Comparison of ENCODE assay signal across 1 cellular context in the genomic region with DNA sequence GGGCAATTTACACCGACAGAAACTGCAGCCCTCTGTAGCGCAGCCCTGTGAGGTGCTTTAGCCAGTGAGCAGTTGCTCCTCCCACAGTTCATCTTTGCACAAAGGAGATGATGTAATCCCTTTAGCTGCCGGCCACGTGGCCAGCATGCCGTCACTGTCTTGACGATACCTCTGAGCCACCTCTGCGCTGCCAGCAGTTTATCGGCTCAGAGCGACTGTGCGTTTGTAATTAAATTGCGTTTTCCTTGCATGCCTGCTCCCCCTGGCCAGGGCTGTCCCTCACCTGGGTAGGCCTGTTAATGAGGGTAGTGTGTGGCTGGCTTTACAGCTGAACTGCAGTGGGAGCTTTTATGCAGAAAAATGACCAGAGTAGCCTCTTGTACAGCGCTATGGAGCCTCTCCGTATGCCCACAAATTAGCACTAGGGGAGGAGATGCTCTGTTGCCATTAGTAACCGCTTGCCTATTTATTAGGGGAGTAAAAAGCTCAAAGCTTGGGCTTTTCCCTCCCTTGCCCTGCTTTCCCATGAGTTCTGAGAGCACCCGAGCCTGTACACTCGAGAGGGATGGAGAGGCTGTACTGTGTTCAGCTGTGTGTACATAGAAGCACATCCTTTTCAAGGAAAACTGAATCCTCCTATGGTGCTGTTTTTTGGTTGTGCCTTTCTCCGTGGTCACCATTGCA.
TF ChIP-seq lines count a peak whose summit lies in the region.

No MANE protein-coding gene starts in this region.

TF ChIP-seq in K562, 482 proteins besides CTCF, POLR2A, EP300 and RAD21 (continued from another document and continues in another):
- TF ChIP-seq, protein P1, sequence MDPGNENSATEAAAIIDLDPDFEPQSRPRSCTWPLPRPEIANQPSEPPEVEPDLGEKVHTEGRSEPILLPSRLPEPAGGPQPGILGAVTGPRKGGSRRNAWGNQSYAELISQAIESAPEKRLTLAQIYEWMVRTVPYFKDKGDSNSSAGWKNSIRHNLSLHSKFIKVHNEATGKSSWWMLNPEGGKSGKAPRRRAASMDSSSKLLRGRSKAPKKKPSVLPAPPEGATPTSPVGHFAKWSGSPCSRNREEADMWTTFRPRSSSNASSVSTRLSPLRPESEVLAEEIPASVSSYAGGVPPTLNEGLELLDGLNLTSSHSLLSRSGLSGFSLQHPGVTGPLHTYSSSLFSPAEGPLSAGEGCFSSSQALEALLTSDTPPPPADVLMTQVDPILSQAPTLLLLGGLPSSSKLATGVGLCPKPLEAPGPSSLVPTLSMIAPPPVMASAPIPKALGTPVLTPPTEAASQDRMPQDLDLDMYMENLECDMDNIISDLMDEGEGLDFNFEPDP (CRISPR knock-in tag; IDR thresholded peaks at IDR 0.05) = no peak
- TF ChIP-seq EP400 (IDR thresholded peaks at IDR 0.05) (peak; percentile 83), KLF6 (CRISPR knock-in tag; IDR thresholded peaks at IDR 0.05; ENCODE audit: borderline replicate concordance) (no peak), TBL1XR1 (IDR thresholded peaks at IDR 0.05; ENCODE audit: low read length in 2 of 2) (no peak), NCOR1 (IDR thresholded peaks at IDR 0.05) (no peak), PHF21A (IDR thresholded peaks at IDR 0.05; ENCODE audit: borderline replicate concordance, low read depth) (no peak), POLR2H (tag; IDR thresholded peaks at IDR 0.05; ENCODE audit: low read depth) (no peak), TEAD4 (IDR thresholded peaks at IDR 0.05; ENCODE audit: low read length) (peak; percentile 37; the same call in 1 of the 2 replicates), TEAD4 (CRISPR knock-in tag; IDR thresholded peaks at IDR 0.05; ENCODE audit: borderline replicate concordance) (no peak), CSDE1 (IDR thresholded peaks at IDR 0.05) (no peak), JUND (IDR thresholded peaks at IDR 0.05; ENCODE audit: borderline replicate concordance, low read depth, low read length) (peak; percentile 90), JUND (tag; IDR thresholded peaks at IDR 0.05; ENCODE audit: borderline replicate concordance, low read depth, low read length) (peak; percentile 96), NR1H2 (CRISPR knock-in tag; IDR thresholded peaks at IDR 0.05) (no peak), ILK (tag; IDR thresholded peaks at IDR 0.05; ENCODE audit: borderline replicate concordance, low read depth) (no peak), EGR1 (conservative IDR thresholded peaks at IDR 0.05) (no peak), IRF2 (CRISPR knock-in tag; IDR thresholded peaks at IDR 0.05) (0 out of 2 replicates have a peak, but pooled peaks have one; percentile 52), CCAR2 (IDR thresholded peaks at IDR 0.05; ENCODE audit: low read depth, low read length) (no peak), TAF7 (tag; IDR thresholded peaks at IDR 0.05) (no peak), ZNF717 (CRISPR knock-in tag; IDR thresholded peaks at IDR 0.05) (no peak), TAF1 (IDR thresholded peaks at IDR 0.05; ENCODE audit: control insufficient read depth, extremely low read depth, insufficient read depth, low read length, severe bottlenecking) (no peak), GABPA (tag; conservative IDR thresholded peaks at IDR 0.05; ENCODE audit: low read depth) (no peak), NFRKB (IDR thresholded peaks at IDR 0.05; ENCODE audit: low read depth) (0 out of 2 replicates have a peak, but pooled peaks have one; percentile 34), HIVEP1 (CRISPR knock-in tag; IDR thresholded peaks at IDR 0.05) (no peak), CTBP1 (IDR thresholded peaks at IDR 0.05; ENCODE audit: borderline replicate concordance) (no peak; the same call in 1 of the 2 replicates), ESRRA (IDR thresholded peaks at IDR 0.05; ENCODE audit: borderline replicate concordance, low read depth) (no peak), E2F3 (CRISPR knock-in tag; IDR thresholded peaks at IDR 0.05) (no peak), ELF2 (CRISPR knock-in tag; IDR thresholded peaks at IDR 0.05) (no peak), BHLHE40 (IDR thresholded peaks at IDR 0.05; ENCODE audit: low read length) (no peak), DPF2 (IDR thresholded peaks at IDR 0.05) (no peak)
- TF ChIP-seq, protein P2, sequence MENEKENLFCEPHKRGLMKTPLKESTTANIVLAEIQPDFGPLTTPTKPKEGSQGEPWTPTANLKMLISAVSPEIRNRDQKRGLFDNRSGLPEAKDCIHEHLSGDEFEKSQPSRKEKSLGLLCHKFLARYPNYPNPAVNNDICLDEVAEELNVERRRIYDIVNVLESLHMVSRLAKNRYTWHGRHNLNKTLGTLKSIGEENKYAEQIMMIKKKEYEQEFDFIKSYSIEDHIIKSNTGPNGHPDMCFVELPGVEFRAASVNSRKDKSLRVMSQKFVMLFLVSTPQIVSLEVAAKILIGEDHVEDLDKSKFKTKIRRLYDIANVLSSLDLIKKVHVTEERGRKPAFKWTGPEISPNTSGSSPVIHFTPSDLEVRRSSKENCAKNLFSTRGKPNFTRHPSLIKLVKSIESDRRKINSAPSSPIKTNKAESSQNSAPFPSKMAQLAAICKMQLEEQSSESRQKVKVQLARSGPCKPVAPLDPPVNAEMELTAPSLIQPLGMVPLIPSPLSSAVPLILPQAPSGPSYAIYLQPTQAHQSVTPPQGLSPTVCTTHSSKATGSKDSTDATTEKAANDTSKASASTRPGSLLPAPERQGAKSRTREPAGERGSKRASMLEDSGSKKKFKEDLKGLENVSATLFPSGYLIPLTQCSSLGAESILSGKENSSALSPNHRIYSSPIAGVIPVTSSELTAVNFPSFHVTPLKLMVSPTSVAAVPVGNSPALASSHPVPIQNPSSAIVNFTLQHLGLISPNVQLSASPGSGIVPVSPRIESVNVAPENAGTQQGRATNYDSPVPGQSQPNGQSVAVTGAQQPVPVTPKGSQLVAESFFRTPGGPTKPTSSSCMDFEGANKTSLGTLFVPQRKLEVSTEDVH (IDR thresholded peaks at IDR 0.05; ENCODE audit: low read depth, partially characterized antibody) = no peak
- TF ChIP-seq, protein P3, sequence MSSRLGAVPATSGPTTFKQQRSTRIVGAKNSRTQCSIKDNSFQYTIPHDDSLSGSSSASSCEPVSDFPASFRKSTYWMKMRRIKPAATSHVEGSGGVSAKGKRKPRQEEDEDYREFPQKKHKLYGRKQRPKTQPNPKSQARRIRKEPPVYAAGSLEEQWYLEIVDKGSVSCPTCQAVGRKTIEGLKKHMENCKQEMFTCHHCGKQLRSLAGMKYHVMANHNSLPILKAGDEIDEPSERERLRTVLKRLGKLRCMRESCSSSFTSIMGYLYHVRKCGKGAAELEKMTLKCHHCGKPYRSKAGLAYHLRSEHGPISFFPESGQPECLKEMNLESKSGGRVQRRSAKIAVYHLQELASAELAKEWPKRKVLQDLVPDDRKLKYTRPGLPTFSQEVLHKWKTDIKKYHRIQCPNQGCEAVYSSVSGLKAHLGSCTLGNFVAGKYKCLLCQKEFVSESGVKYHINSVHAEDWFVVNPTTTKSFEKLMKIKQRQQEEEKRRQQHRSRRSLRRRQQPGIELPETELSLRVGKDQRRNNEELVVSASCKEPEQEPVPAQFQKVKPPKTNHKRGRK (tag; IDR thresholded peaks at IDR 0.05) = no peak
- TF ChIP-seq, protein P4, sequence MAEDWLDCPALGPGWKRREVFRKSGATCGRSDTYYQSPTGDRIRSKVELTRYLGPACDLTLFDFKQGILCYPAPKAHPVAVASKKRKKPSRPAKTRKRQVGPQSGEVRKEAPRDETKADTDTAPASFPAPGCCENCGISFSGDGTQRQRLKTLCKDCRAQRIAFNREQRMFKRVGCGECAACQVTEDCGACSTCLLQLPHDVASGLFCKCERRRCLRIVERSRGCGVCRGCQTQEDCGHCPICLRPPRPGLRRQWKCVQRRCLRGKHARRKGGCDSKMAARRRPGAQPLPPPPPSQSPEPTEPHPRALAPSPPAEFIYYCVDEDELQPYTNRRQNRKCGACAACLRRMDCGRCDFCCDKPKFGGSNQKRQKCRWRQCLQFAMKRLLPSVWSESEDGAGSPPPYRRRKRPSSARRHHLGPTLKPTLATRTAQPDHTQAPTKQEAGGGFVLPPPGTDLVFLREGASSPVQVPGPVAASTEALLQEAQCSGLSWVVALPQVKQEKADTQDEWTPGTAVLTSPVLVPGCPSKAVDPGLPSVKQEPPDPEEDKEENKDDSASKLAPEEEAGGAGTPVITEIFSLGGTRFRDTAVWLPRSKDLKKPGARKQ (CRISPR knock-in tag; IDR thresholded peaks at IDR 0.05) = no peak
- TF ChIP-seq, protein P5, sequence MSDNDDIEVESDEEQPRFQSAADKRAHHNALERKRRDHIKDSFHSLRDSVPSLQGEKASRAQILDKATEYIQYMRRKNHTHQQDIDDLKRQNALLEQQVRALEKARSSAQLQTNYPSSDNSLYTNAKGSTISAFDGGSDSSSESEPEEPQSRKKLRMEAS (CRISPR knock-in tag; IDR thresholded peaks at IDR 0.05) = peak; percentile 82
- TF ChIP-seq, protein P6, sequence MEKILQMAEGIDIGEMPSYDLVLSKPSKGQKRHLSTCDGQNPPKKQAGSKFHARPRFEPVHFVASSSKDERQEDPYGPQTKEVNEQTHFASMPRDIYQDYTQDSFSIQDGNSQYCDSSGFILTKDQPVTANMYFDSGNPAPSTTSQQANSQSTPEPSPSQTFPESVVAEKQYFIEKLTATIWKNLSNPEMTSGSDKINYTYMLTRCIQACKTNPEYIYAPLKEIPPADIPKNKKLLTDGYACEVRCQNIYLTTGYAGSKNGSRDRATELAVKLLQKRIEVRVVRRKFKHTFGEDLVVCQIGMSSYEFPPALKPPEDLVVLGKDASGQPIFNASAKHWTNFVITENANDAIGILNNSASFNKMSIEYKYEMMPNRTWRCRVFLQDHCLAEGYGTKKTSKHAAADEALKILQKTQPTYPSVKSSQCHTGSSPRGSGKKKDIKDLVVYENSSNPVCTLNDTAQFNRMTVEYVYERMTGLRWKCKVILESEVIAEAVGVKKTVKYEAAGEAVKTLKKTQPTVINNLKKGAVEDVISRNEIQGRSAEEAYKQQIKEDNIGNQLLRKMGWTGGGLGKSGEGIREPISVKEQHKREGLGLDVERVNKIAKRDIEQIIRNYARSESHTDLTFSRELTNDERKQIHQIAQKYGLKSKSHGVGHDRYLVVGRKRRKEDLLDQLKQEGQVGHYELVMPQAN (IDR thresholded peaks at IDR 0.05; ENCODE audit: borderline replicate concordance) = no peak
- TF ChIP-seq, protein P7, sequence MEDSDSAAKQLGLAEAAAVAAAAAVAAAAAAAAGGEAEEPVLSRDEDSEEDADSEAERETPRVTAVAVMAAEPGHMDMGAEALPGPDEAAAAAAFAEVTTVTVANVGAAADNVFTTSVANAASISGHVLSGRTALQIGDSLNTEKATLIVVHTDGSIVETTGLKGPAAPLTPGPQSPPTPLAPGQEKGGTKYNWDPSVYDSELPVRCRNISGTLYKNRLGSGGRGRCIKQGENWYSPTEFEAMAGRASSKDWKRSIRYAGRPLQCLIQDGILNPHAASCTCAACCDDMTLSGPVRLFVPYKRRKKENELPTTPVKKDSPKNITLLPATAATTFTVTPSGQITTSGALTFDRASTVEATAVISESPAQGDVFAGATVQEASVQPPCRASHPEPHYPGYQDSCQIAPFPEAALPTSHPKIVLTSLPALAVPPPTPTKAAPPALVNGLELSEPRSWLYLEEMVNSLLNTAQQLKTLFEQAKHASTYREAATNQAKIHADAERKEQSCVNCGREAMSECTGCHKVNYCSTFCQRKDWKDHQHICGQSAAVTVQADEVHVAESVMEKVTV (CRISPR knock-in tag; IDR thresholded peaks at IDR 0.05) = no peak
- TF ChIP-seq, protein P8, sequence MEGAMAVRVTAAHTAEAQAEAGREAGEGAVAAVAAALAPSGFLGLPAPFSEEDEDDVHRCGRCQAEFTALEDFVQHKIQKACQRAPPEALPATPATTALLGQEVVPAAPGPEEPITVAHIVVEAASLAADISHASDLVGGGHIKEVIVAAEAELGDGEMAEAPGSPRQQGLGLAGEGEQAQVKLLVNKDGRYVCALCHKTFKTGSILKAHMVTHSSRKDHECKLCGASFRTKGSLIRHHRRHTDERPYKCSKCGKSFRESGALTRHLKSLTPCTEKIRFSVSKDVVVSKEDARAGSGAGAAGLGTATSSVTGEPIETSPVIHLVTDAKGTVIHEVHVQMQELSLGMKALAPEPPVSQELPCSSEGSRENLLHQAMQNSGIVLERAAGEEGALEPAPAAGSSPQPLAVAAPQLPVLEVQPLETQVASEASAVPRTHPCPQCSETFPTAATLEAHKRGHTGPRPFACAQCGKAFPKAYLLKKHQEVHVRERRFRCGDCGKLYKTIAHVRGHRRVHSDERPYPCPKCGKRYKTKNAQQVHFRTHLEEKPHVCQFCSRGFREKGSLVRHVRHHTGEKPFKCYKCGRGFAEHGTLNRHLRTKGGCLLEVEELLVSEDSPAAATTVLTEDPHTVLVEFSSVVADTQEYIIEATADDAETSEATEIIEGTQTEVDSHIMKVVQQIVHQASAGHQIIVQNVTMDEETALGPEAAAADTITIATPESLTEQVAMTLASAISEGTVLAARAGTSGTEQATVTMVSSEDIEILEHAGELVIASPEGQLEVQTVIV (CRISPR knock-in tag; IDR thresholded peaks at IDR 0.05; ENCODE audit: borderline replicate concordance) = no peak
- TF ChIP-seq, protein P9, sequence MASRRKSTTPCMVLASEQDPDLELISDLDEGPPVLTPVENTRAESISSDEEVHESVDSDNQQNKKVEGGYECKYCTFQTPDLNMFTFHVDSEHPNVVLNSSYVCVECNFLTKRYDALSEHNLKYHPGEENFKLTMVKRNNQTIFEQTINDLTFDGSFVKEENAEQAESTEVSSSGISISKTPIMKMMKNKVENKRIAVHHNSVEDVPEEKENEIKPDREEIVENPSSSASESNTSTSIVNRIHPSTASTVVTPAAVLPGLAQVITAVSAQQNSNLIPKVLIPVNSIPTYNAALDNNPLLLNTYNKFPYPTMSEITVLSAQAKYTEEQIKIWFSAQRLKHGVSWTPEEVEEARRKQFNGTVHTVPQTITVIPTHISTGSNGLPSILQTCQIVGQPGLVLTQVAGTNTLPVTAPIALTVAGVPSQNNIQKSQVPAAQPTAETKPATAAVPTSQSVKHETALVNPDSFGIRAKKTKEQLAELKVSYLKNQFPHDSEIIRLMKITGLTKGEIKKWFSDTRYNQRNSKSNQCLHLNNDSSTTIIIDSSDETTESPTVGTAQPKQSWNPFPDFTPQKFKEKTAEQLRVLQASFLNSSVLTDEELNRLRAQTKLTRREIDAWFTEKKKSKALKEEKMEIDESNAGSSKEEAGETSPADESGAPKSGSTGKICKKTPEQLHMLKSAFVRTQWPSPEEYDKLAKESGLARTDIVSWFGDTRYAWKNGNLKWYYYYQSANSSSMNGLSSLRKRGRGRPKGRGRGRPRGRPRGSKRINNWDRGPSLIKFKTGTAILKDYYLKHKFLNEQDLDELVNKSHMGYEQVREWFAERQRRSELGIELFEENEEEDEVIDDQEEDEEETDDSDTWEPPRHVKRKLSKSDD (conservative IDR thresholded peaks at IDR 0.05; ENCODE audit: low read length) = no peak
- TF ChIP-seq, protein P10, sequence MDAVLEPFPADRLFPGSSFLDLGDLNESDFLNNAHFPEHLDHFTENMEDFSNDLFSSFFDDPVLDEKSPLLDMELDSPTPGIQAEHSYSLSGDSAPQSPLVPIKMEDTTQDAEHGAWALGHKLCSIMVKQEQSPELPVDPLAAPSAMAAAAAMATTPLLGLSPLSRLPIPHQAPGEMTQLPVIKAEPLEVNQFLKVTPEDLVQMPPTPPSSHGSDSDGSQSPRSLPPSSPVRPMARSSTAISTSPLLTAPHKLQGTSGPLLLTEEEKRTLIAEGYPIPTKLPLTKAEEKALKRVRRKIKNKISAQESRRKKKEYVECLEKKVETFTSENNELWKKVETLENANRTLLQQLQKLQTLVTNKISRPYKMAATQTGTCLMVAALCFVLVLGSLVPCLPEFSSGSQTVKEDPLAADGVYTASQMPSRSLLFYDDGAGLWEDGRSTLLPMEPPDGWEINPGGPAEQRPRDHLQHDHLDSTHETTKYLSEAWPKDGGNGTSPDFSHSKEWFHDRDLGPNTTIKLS (IDR thresholded peaks at IDR 0.05; ENCODE audit: borderline replicate concordance, low read depth) = peak; percentile 93
